ENCODE assay signal across 22 cellular contexts in genomic region chr13:59873856-59874255, GRCh38.
"Had no signal": no experiment of that assay in that cellular context is flagged by ENCODE, and none has a peak within 500 bp of the region (broad histone marks: within the 10 kb centered on the region; RNA-seq: fewer than 3 reads in every experiment).

No MANE protein-coding gene starts in this region.

- ATAC-seq: heart left ventricle; left cardiac atrium; left lung; naive thymus-derived CD4-positive, alpha-beta T cell; sciatic nerve; stimulated activated effector memory CD8-positive, alpha-beta T cell treated with anti-CD3 and anti-CD28 coated beads, Interleukin-12 subunit alpha, Interleukin-12 subunit beta, amount 100 ng/mL, for 72 hours had no signal

- DNase-seq: dorsolateral prefrontal cortex; effector CD4-positive, alpha-beta T cell; heart left ventricle; kidney; left cardiac atrium; left lung; mesendoderm; midbrain; naive thymus-derived CD4-positive, alpha-beta T cell; stimulated activated CD4-positive, alpha-beta T cell treated with anti-CD3 and anti-CD28 coated beads, Interleukin-2, amount 100 ng/mL, for 24 hours; stimulated activated CD4-positive, alpha-beta T cell treated with anti-CD3 and anti-CD28 coated beads, Interleukin-4, amount 100 ng/mL, for 24 hours; stimulated activated naive CD4-positive, alpha-beta T cell treated with Interleukin-2 at 50 U/mL for 16 hours; stomach; tibial artery had no signal

- H3K9me3 ChIP-seq: heart left ventricle, left lung, right atrium auricular region, stomach, tibial artery had no signal

- H3K27me3 ChIP-seq: dorsolateral prefrontal cortex, heart left ventricle, hepatocyte, left lung, neural progenitor cell, right atrium auricular region, stomach, tibial artery had no signal

- H3K4me3 ChIP-seq: dorsolateral prefrontal cortex, heart left ventricle, hepatocyte, left lung, neural progenitor cell, right atrium auricular region, smooth muscle cell, stomach, tibial artery had no signal

- H3K4me1 ChIP-seq: heart left ventricle, left lung, neural progenitor cell, parathyroid adenoma, right atrium auricular region had no signal

- H3K27ac ChIP-seq: dorsolateral prefrontal cortex, heart left ventricle, hepatocyte, left lung, neural progenitor cell, parathyroid adenoma, right atrium auricular region, stomach had no signal

- H3K36me3 ChIP-seq: heart left ventricle, left lung, right atrium auricular region, stomach, tibial artery had no signal

- FAIRE-seq: frontal cortex, kidney had no signal
